ENCODE assay signal across 2 cellular contexts in the genomic region with DNA sequence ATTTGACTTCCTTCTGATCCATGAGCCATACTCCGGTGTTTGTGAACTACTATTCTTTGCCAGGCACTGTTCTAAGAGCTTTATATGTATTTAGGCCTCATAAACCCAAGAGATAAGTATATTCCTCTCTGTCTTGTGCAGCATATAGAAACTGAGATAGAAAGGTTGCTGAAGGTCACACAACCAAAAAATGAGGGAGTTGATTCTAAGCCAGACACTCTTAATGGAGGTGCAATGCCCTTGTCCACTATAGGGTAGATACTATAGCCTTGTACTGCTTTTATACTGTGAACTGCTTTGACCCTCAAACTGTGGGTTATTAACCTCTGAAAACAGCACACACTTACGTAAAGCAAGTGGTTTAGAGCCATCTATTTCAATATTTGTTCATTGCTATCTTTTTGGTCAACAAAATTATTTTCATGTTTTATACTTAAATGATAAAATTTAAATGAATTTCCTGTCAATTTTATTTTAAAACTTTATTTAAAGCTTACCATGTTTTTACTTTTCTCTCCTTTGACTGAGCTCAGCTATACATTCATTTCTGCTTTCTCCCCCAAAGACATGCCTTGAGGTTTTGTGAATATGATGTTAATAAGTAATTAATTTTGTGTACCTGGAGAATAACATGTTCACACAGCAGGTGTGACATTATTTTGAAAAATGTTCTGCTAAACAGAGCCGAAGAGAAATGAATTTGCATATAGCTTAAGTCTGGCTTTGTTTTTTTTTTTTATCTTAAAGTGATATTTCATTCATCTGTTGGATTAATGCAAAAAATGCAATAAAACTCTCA.
A peak's percentile ranks its signal among the peaks of the same experiment; 100 is the strongest.
TF ChIP-seq lines count a peak whose summit lies in the region.

No MANE protein-coding gene starts in this region.

TF ChIP-seq in liver, 16 proteins besides CTCF, POLR2A, EP300 and RAD21 (continued from another document):
- TF ChIP-seq, protein P1, sequence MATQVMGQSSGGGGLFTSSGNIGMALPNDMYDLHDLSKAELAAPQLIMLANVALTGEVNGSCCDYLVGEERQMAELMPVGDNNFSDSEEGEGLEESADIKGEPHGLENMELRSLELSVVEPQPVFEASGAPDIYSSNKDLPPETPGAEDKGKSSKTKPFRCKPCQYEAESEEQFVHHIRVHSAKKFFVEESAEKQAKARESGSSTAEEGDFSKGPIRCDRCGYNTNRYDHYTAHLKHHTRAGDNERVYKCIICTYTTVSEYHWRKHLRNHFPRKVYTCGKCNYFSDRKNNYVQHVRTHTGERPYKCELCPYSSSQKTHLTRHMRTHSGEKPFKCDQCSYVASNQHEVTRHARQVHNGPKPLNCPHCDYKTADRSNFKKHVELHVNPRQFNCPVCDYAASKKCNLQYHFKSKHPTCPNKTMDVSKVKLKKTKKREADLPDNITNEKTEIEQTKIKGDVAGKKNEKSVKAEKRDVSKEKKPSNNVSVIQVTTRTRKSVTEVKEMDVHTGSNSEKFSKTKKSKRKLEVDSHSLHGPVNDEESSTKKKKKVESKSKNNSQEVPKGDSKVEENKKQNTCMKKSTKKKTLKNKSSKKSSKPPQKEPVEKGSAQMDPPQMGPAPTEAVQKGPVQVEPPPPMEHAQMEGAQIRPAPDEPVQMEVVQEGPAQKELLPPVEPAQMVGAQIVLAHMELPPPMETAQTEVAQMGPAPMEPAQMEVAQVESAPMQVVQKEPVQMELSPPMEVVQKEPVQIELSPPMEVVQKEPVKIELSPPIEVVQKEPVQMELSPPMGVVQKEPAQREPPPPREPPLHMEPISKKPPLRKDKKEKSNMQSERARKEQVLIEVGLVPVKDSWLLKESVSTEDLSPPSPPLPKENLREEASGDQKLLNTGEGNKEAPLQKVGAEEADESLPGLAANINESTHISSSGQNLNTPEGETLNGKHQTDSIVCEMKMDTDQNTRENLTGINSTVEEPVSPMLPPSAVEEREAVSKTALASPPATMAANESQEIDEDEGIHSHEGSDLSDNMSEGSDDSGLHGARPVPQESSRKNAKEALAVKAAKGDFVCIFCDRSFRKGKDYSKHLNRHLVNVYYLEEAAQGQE (IDR thresholded peaks at IDR 0.05) = no peak
- TF ChIP-seq, protein P2, sequence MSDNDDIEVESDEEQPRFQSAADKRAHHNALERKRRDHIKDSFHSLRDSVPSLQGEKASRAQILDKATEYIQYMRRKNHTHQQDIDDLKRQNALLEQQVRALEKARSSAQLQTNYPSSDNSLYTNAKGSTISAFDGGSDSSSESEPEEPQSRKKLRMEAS (IDR thresholded peaks at IDR 0.05) = no peak
- TF ChIP-seq JUND (IDR thresholded peaks at IDR 0.05) (no peak), RXRA (IDR thresholded peaks at IDR 0.05) (peak; percentile 21 to 33), SP1 (IDR thresholded peaks at IDR 0.05) (no peak)

TF ChIP-seq in HepG2, 621 proteins besides CTCF, POLR2A, EP300 and RAD21 (continued from another document):
- TF ChIP-seq, protein P3, sequence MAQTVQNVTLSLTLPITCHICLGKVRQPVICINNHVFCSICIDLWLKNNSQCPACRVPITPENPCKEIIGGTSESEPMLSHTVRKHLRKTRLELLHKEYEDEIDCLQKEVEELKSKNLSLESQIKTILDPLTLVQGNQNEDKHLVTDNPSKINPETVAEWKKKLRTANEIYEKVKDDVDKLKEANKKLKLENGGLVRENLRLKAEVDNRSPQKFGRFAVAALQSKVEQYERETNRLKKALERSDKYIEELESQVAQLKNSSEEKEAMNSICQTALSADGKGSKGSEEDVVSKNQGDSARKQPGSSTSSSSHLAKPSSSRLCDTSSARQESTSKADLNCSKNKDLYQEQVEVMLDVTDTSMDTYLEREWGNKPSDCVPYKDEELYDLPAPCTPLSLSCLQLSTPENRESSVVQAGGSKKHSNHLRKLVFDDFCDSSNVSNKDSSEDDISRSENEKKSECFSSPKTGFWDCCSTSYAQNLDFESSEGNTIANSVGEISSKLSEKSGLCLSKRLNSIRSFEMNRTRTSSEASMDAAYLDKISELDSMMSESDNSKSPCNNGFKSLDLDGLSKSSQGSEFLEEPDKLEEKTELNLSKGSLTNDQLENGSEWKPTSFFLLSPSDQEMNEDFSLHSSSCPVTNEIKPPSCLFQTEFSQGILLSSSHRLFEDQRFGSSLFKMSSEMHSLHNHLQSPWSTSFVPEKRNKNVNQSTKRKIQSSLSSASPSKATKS (CRISPR knock-in tag; IDR thresholded peaks at IDR 0.05) = no peak
- TF ChIP-seq NFKB2 (CRISPR knock-in tag; IDR thresholded peaks at IDR 0.05; ENCODE audit: borderline replicate concordance) (no peak), MED8 (CRISPR knock-in tag; IDR thresholded peaks at IDR 0.05; ENCODE audit: insufficient replicate concordance) (no peak), SMARCC2 (IDR thresholded peaks at IDR 0.05) (no peak), DNMT1 (CRISPR knock-in tag; IDR thresholded peaks at IDR 0.05) (no peak), TCF7L2 (IDR thresholded peaks at IDR 0.05; ENCODE audit: low read depth, low read length) (no peak), RELA (CRISPR knock-in tag; IDR thresholded peaks at IDR 0.05) (no peak), CENPX (CRISPR knock-in tag; IDR thresholded peaks at IDR 0.05) (no peak)
- TF ChIP-seq, protein P4, sequence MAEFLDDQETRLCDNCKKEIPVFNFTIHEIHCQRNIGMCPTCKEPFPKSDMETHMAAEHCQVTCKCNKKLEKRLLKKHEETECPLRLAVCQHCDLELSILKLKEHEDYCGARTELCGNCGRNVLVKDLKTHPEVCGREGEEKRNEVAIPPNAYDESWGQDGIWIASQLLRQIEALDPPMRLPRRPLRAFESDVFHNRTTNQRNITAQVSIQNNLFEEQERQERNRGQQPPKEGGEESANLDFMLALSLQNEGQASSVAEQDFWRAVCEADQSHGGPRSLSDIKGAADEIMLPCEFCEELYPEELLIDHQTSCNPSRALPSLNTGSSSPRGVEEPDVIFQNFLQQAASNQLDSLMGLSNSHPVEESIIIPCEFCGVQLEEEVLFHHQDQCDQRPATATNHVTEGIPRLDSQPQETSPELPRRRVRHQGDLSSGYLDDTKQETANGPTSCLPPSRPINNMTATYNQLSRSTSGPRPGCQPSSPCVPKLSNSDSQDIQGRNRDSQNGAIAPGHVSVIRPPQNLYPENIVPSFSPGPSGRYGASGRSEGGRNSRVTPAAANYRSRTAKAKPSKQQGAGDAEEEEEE (CRISPR knock-in tag; IDR thresholded peaks at IDR 0.05; ENCODE audit: borderline replicate concordance) = no peak
- TF ChIP-seq, protein P5, sequence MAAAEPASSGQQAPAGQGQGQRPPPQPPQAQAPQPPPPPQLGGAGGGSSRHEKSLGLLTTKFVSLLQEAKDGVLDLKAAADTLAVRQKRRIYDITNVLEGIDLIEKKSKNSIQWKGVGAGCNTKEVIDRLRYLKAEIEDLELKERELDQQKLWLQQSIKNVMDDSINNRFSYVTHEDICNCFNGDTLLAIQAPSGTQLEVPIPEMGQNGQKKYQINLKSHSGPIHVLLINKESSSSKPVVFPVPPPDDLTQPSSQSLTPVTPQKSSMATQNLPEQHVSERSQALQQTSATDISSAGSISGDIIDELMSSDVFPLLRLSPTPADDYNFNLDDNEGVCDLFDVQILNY (CRISPR knock-in tag; conservative IDR thresholded peaks at IDR 0.05) = no peak
- TF ChIP-seq, protein P6, sequence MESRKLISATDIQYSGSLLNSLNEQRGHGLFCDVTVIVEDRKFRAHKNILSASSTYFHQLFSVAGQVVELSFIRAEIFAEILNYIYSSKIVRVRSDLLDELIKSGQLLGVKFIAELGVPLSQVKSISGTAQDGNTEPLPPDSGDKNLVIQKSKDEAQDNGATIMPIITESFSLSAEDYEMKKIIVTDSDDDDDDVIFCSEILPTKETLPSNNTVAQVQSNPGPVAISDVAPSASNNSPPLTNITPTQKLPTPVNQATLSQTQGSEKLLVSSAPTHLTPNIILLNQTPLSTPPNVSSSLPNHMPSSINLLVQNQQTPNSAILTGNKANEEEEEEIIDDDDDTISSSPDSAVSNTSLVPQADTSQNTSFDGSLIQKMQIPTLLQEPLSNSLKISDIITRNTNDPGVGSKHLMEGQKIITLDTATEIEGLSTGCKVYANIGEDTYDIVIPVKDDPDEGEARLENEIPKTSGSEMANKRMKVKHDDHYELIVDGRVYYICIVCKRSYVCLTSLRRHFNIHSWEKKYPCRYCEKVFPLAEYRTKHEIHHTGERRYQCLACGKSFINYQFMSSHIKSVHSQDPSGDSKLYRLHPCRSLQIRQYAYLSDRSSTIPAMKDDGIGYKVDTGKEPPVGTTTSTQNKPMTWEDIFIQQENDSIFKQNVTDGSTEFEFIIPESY (CRISPR knock-in tag; IDR thresholded peaks at IDR 0.05) = no peak
- TF ChIP-seq, protein P7, sequence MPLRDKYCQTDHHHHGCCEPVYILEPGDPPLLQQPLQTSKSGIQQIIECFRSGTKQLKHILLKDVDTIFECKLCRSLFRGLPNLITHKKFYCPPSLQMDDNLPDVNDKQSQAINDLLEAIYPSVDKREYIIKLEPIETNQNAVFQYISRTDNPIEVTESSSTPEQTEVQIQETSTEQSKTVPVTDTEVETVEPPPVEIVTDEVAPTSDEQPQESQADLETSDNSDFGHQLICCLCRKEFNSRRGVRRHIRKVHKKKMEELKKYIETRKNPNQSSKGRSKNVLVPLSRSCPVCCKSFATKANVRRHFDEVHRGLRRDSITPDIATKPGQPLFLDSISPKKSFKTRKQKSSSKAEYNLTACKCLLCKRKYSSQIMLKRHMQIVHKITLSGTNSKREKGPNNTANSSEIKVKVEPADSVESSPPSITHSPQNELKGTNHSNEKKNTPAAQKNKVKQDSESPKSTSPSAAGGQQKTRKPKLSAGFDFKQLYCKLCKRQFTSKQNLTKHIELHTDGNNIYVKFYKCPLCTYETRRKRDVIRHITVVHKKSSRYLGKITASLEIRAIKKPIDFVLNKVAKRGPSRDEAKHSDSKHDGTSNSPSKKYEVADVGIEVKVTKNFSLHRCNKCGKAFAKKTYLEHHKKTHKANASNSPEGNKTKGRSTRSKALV (CRISPR knock-in tag; IDR thresholded peaks at IDR 0.05) = no peak
- TF ChIP-seq, protein P8, sequence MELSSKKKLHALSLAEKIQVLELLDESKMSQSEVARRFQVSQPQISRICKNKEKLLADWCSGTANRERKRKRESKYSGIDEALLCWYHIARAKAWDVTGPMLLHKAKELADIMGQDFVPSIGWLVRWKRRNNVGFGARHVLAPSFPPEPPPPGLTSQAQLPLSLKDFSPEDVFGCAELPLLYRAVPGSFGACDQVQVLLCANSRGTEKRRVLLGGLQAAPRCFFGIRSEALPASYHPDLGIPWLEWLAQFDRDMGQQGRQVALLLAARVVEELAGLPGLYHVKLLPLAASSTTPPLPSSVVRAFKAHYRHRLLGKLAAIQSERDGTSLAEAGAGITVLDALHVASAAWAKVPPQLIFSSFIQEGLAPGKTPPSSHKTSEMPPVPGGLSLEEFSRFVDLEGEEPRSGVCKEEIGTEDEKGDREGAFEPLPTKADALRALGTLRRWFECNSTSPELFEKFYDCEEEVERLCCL (CRISPR knock-in tag; IDR thresholded peaks at IDR 0.05; ENCODE audit: borderline replicate concordance) = no peak
